11 cellular contexts compared by ENCODE assay signal in genomic region chr1:54811066-54811465, GRCh38. TPM values are rescaled to one million over a fixed set of nuclear protein-coding genes. Genes with fewer than 3 reads are reported as not detected.
"Had no signal": no experiment of that assay in that cellular context is flagged by ENCODE, and none has a peak within 500 bp of the region (broad histone marks: within the 10 kb centered on the region; RNA-seq: fewer than 3 reads in every experiment).

No MANE protein-coding gene starts in this region.

- H3K4me3 Mint-ChIP-seq: activated CD4-positive, alpha-beta T cell treated with anti-CD3 and anti-CD28 coated beads for 36 hours; activated CD8-positive, alpha-beta T cell treated with anti-CD3 and anti-CD28 coated beads, Interleukin-2, amount 10 ng/mL, durations not matched to agents 7 days and 5 days; activated naive CD8-positive, alpha-beta T cell treated with anti-CD3 and anti-CD28 coated beads, Interleukin-2, amount 10 ng/mL, durations not matched to agents 7 days and 5 days; naive thymus-derived CD8-positive, alpha-beta T cell had no signal

- H3K4me3 ChIP-seq: SK-N-MC, thoracic aorta, uterus had no signal

- H3K36me3 ChIP-seq: thoracic aorta, uterus had no signal

- H3K9me3 ChIP-seq: thoracic aorta, uterus had no signal

- H3K9me3 Mint-ChIP-seq: activated naive CD8-positive, alpha-beta T cell treated with anti-CD3 and anti-CD28 coated beads, Interleukin-2, amount 10 ng/mL, durations not matched to agents 7 days and 5 days; naive thymus-derived CD8-positive, alpha-beta T cell had no signal

- H3K27me3 ChIP-seq: uterus had no signal

- H3K36me3 Mint-ChIP-seq: activated naive CD8-positive, alpha-beta T cell treated with anti-CD3 and anti-CD28 coated beads, Interleukin-2, amount 10 ng/mL, durations not matched to agents 7 days and 5 days; naive thymus-derived CD8-positive, alpha-beta T cell had no signal

- H3K27ac Mint-ChIP-seq: activated CD4-positive, alpha-beta T cell treated with anti-CD3 and anti-CD28 coated beads for 36 hours; activated naive CD8-positive, alpha-beta T cell treated with anti-CD3 and anti-CD28 coated beads, Interleukin-2, amount 10 ng/mL, durations not matched to agents 7 days and 5 days had no signal

- H3K4me1 ChIP-seq: uterus had no signal

- H3K27me3 Mint-ChIP-seq: activated CD4-positive, alpha-beta T cell treated with anti-CD3 and anti-CD28 coated beads for 36 hours; activated naive CD8-positive, alpha-beta T cell treated with anti-CD3 and anti-CD28 coated beads, Interleukin-2, amount 10 ng/mL, durations not matched to agents 7 days and 5 days; naive thymus-derived CD8-positive, alpha-beta T cell had no signal

- H3K27ac ChIP-seq: SK-N-MC, thoracic aorta, uterus, VCaP had no signal

RNA-seq across cellular contexts. Expression of gene TTC22, which starts 9.9 kb away (rescaled TPM):
- total RNA-seq: endothelial cell of umbilical vein, lung microvascular endothelial cell, pulmonary artery endothelial cell had no signal
- polyA plus RNA-seq: endothelial cell of umbilical vein had no signal
